12 cellular contexts compared by ENCODE assay signal in the genomic region with DNA sequence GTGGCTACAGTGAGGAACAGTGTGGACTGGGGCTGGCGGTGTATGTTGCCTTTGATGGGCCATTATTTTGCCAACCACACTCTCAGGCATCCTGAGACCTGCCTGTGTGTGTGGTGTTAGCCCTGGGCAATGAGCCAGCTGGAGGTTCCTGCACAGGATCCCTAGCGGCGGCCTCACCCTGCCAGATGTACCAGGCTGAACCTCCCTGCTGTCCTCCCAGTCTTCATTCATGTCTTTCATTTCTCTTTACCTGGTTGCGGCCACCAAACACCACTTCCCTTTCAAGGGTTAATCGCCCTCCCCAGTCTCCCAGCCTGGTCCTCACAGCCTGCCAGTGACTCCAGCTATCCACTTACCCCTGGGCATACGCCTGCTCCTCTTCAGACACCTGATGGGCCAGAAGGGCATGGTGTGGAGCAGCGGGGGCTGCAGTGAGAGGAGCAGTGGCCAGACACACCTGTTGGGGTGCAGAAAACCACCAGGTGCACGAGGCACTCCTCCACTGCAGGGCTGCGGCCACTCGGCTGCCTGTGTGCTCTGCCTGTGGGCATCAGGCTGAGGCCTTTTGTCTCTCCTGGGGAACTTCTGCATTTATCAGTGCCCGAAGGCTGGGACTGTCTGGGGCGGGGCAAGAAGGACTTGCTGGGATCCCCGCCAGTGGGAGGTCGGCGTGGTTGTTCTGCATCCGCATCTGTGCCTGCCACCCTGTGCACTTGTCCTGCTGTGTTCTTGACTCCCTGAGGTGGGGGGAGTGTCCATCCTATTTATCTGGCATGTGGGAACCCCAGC.
DNase-seq lines count a peak whose midpoint lies in the region; ATAC-seq and TF ChIP-seq lines count a peak whose summit lies in the region.
"Had no signal": no experiment of that assay in that cellular context is flagged by ENCODE, and none has a peak within 500 bp of the region (broad histone marks: within the 10 kb centered on the region; RNA-seq: fewer than 3 reads in every experiment).

No MANE protein-coding gene starts in this region.

- H3K4me2 ChIP-seq in BLaER1, result peak overlapping the region; percentile 63
- no peak overlapping the region for H3K4me2 ChIP-seq in mesendoderm (ENCODE audit: low read length)

- peak; percentile 56 for ATAC-seq in HG02981 (IDR thresholded peaks at IDR 0.05; ENCODE audit: unreplicated experiment)
- peak; percentile 40 to 67 (median 54) for ATAC-seq in heart left ventricle
- no peak for ATAC-seq in GM21423 (IDR thresholded peaks at IDR 0.05; ENCODE audit: unreplicated experiment)
- ATAC-seq: effector memory CD8-positive, alpha-beta T cell had no signal

- no peak overlapping the region for H3K56ac ChIP-seq in mesendoderm (ENCODE audit: low read length)

- H3K36me3 ChIP-seq in BLaER1, result no peaks in the 10 kb centered on the region
- H3K36me3 ChIP-seq in SJCRH30, result no peaks in the 10 kb centered on the region
- no peaks in the 10 kb centered on the region for H3K36me3 ChIP-seq in heart left ventricle
- no peaks in the 10 kb centered on the region for H3K36me3 ChIP-seq in mesendoderm (ENCODE audit: control insufficient read depth, insufficient read depth, low read length)
- H3K36me3 ChIP-seq: prostate gland had no signal

- peaks cover 20% of the 10 kb centered on the region for H3K4me1 ChIP-seq in BLaER1
- no peaks in the 10 kb centered on the region; the same call in 1 of the 2 replicates for H3K4me1 ChIP-seq in SJCRH30
- peaks cover 0 to 13% (median 2%) of the 10 kb centered on the region in 12 donors for H3K4me1 ChIP-seq in heart left ventricle
- H3K4me1 ChIP-seq in mesendoderm (ENCODE audit: control insufficient read depth, low read depth, low read length), result no peaks in the 10 kb centered on the region
- H3K4me1 ChIP-seq: prostate gland had no signal

- TF ChIP-seq POLR2A in heart left ventricle (IDR thresholded peaks at IDR 0.05), result no peak

- H2AK5ac ChIP-seq in mesendoderm (ENCODE audit: low read length), result no peak overlapping the region

- H4K20me1 ChIP-seq in BLaER1, result no peaks in the 10 kb centered on the region

- no peak overlapping the region for H4K8ac ChIP-seq in mesendoderm (ENCODE audit: low read depth, low read length)

- 71 to 82% (median 78%) methylated on average over 15 to 16 of the region's 16 CpGs for WGBS in heart left ventricle, 4 donors
- no CpG with 5 or more reads among the region's 16 CpGs for WGBS in mesendoderm (ENCODE audit: extremely low coverage, insufficient coverage, low lambda C conversion rate)

- H4K5ac ChIP-seq in mesendoderm (ENCODE audit: low read length), result no peak overlapping the region

- H3K23ac ChIP-seq in mesendoderm (ENCODE audit: low read length), result no peak overlapping the region

- TF ChIP-seq CTCF in heart left ventricle (IDR thresholded peaks at IDR 0.05), result no peak

- H3K27me3 ChIP-seq in BLaER1, result no peaks in the 10 kb centered on the region
- H3K27me3 ChIP-seq in SJCRH30, result no peaks in the 10 kb centered on the region
- no peaks in the 10 kb centered on the region for H3K27me3 ChIP-seq in heart left ventricle
- H3K27me3 ChIP-seq in mesendoderm (ENCODE audit: insufficient read depth, low read length, poor library complexity), result no peaks in the 10 kb centered on the region

- no peak overlapping the region for H3K4me3 ChIP-seq in BLaER1
- no peak overlapping the region for H3K4me3 ChIP-seq in SJCRH30
- no peak overlapping the region for H3K4me3 ChIP-seq in heart left ventricle
- H3K4me3 ChIP-seq in mesendoderm (ENCODE audit: low read length), result no peak overlapping the region
- H3K4me3 ChIP-seq: prostate gland had no signal

- intact Hi-C loops in heart left ventricle (cut with DNase I), result loop anchor here in 1 of 10 donors (10.0 kb wide), 1 partner anchor 48 kb away; no protein-coding TSS in a partner anchor

- no peaks in the 10 kb centered on the region for H3K79me1 ChIP-seq in mesendoderm (ENCODE audit: low read length)

- no peak overlapping the region for H3K18ac ChIP-seq in mesendoderm (ENCODE audit: low read length)

- no peak overlapping the region for H2BK5ac ChIP-seq in mesendoderm (ENCODE audit: low read length)

- peak; percentile 27 to 46 for DNase-seq in SJCRH30
- DNase-seq in heart left ventricle, result peak in 3 of 5 donors; percentile 41 to 72 (median 54)
- DNase-seq in OCI-M2 (lab: John Stamatoyannopoulos, UW; ENCODE audit: unreplicated experiment), result no peak
- DNase-seq in mesendoderm, result no peak
- no peak for DNase-seq in stimulated activated CD4-positive, alpha-beta T cell treated with anti-CD3 and anti-CD28 coated beads, Interleukin-4, amount 100 ng/mL, for 1 hour
- DNase-seq: activated gamma-delta T cell treated with Interleukin-2 at 50 U/mL for 16 hours; effector memory CD8-positive, alpha-beta T cell; KG1 had no signal

- H2BK120ac ChIP-seq in mesendoderm (ENCODE audit: low read depth, low read length), result no peak overlapping the region

- H3K9ac ChIP-seq in BLaER1 (no peak overlapping the region), mesendoderm (ENCODE audit: low read length) (no peak overlapping the region)

- no peaks in the 10 kb centered on the region for H3K79me2 ChIP-seq in mesendoderm (ENCODE audit: control insufficient read depth, insufficient read depth, low read length)

- H3K27ac ChIP-seq in BLaER1 (no peak overlapping the region), SJCRH30 (no peak overlapping the region), heart left ventricle (no peak overlapping the region), mesendoderm (ENCODE audit: low read depth, low read length) (no peak overlapping the region)
- H3K27ac ChIP-seq: prostate gland had no signal

- no peak overlapping the region for H2BK15ac ChIP-seq in mesendoderm (replicated peaks; ENCODE audit: low read depth)

- H3K4ac ChIP-seq in mesendoderm (ENCODE audit: low read depth, low read length), result no peak overlapping the region

- no peaks in the 10 kb centered on the region for H3K9me3 ChIP-seq in BLaER1
- no peaks in the 10 kb centered on the region for H3K9me3 ChIP-seq in SJCRH30 (replicated peaks)
- H3K9me3 ChIP-seq in heart left ventricle, result no peaks in the 10 kb centered on the region
- H3K9me3 ChIP-seq: prostate gland had no signal

Comparison
In these comparisons a context has a peak if more than half of its experiments do, and no peak if none do; other contexts are left out.
1. DNase-seq: peak in SJCRH30 (2 of 2) and heart left ventricle (3 of 5); none in OCI-M2 (single experiment), mesendoderm (single experiment) and stimulated activated CD4-positive, alpha-beta T cell treated with anti-CD3 and anti-CD28 coated beads, Interleukin-4, amount 100 ng/mL, for 1 hour (single experiment).